ENCODE assay signal across 25 cellular contexts in genomic region chr10:6055929-6056328, GRCh38. TPM values are rescaled to one million over a fixed set of nuclear protein-coding genes. Genes with fewer than 3 reads are reported as not detected.
DNase-seq lines count a peak whose midpoint lies in the region; ATAC-seq and TF ChIP-seq lines count a peak whose summit lies in the region.
"Had no signal": no experiment of that assay in that cellular context is flagged by ENCODE, and none has a peak within 500 bp of the region (broad histone marks: within the 10 kb centered on the region; RNA-seq: fewer than 3 reads in every experiment).

No MANE protein-coding gene starts in this region.

- intact Hi-C loops in CD4-positive, alpha-beta memory T cell (cut with micrococcal nuclease): no loop called here

- H3K4me1 ChIP-seq in CD4-positive, alpha-beta memory T cell (ENCODE audit: insufficient read depth, low read length): peaks cover 85% of the 10 kb centered on the region
- H3K4me1 ChIP-seq in hepatocyte (ENCODE audit: insufficient read depth): no peaks in the 10 kb centered on the region
- H3K4me1 ChIP-seq: vagina had no signal

- no peak overlapping the region for H2AFZ ChIP-seq in hepatocyte

- H3K27ac ChIP-seq in CD4-positive, alpha-beta memory T cell (ENCODE audit: low read depth, low read length): no peak overlapping the region
- no peak overlapping the region for H3K27ac ChIP-seq in hepatocyte
- H3K27ac ChIP-seq: suprapubic skin, vagina, WERI-Rb-1 had no signal

- no peaks in the 10 kb centered on the region for H3K9me3 Mint-ChIP-seq in activated CD4-positive, alpha-beta T cell treated with anti-CD3 and anti-CD28 coated beads, Interleukin-2, amount 10 ng/mL, durations not matched to agents 7 days and 5 days
- no peaks in the 10 kb centered on the region for H3K9me3 Mint-ChIP-seq in CD4-positive, alpha-beta memory T cell
- H3K9me3 Mint-ChIP-seq in activated T-cell treated with anti-CD3 and anti-CD28 coated beads, Interleukin-2, amount 50 U/mL, for 72 hours: no peaks in the 10 kb centered on the region
- H3K9me3 Mint-ChIP-seq in osteocyte (ENCODE audit: unreplicated experiment): no peaks in the 10 kb centered on the region
- H3K9me3 Mint-ChIP-seq: CD14-positive monocyte, HFFc6 had no signal

- H4K20me1 ChIP-seq in hepatocyte (ENCODE audit: insufficient read depth, poor library complexity, severe bottlenecking): no peaks in the 10 kb centered on the region

- H3K36me3 ChIP-seq in CD4-positive, alpha-beta memory T cell (ENCODE audit: insufficient read depth, low read length): no peaks in the 10 kb centered on the region
- no peaks in the 10 kb centered on the region for H3K36me3 ChIP-seq in hepatocyte (replicated peaks; ENCODE audit: insufficient read depth, low read depth)
- H3K36me3 ChIP-seq: heart right ventricle, suprapubic skin, vagina, WERI-Rb-1 had no signal

- WGBS in hepatocyte (ENCODE audit: low lambda C conversion rate, missing lambda C conversion rate): 87% methylated on average over 4 of the region's 4 CpGs

- H3K4me2 ChIP-seq in hepatocyte: no peak overlapping the region

- peaks cover 70% of the 10 kb centered on the region for H3K36me3 Mint-ChIP-seq in activated CD4-positive, alpha-beta T cell treated with anti-CD3 and anti-CD28 coated beads, Interleukin-2, amount 10 ng/mL, durations not matched to agents 7 days and 5 days (ENCODE audit: low read depth)
- peaks cover 8 to 35% of the 10 kb centered on the region in 2 donors for H3K36me3 Mint-ChIP-seq in CD4-positive, alpha-beta memory T cell
- H3K36me3 Mint-ChIP-seq in activated T-cell treated with anti-CD3 and anti-CD28 coated beads, Interleukin-2, amount 50 U/mL, for 72 hours (ENCODE audit: insufficient read depth in 2 of 2): peaks cover 59 to 83% of the 10 kb centered on the region in 2 donors
- no peaks in the 10 kb centered on the region for H3K36me3 Mint-ChIP-seq in osteocyte (ENCODE audit: unreplicated experiment)
- H3K36me3 Mint-ChIP-seq: CD14-positive monocyte had no signal

- no peaks in the 10 kb centered on the region for H3K27me3 Mint-ChIP-seq in activated CD4-positive, alpha-beta T cell treated with anti-CD3 and anti-CD28 coated beads, Interleukin-2, amount 10 ng/mL, durations not matched to agents 7 days and 5 days
- no peaks in the 10 kb centered on the region for H3K27me3 Mint-ChIP-seq in CD4-positive, alpha-beta memory T cell
- H3K27me3 Mint-ChIP-seq in activated T-cell treated with anti-CD3 and anti-CD28 coated beads, Interleukin-2, amount 50 U/mL, for 72 hours (ENCODE audit: low read depth): no peaks in the 10 kb centered on the region
- peaks cover 55% of the 10 kb centered on the region for H3K27me3 Mint-ChIP-seq in osteocyte (ENCODE audit: unreplicated experiment)

- DNase-seq in activated CD4-positive, alpha-beta T cell treated with anti-CD3 and anti-CD28 coated beads, Interleukin-2, amount 10 ng/mL, durations not matched to agents 7 days and 5 days: no peak
- no peak for DNase-seq in activated CD4-positive, alpha-beta T cell treated with anti-CD3 and anti-CD28 coated beads, Interleukin-2, amount 50 U/mL, for 4 hours
- DNase-seq in CD4-positive, alpha-beta memory T cell: no peak
- DNase-seq in activated T-cell treated with anti-CD3 and anti-CD28 coated beads, Interleukin-2, amount 50 U/mL, for 72 hours: peak in 1 of 2 donors; percentile 8
- peak; percentile 15 for DNase-seq in osteocyte (ENCODE audit: extremely low spot score, unreplicated experiment)
- no peak for DNase-seq in hepatocyte (ENCODE audit: low spot score)
- no peak for DNase-seq in NK-92 treated with Interleukin-12 subunit alpha and Interleukin-12 subunit beta, amount 100 ng/mL, for 24 hours (lab: John Stamatoyannopoulos, UW)
- no peak for DNase-seq in GM19240 (ENCODE audit: insufficient read length, low spot score)
- DNase-seq: anterior cingulate cortex, heart right ventricle, HFFc6, Kasumi-1, left ventricle myocardium superior, NCI-H187 treated with DMSO at 0.1 percent for 48 hours, NCI-H748 treated with DMSO at 0.1 percent for 48 hours, PC-3, SIG-M5, WERI-Rb-1 had no signal

- TF ChIP-seq CTCF in osteocyte (IDR thresholded peaks at IDR 0.05) (no peak), hepatocyte (IDR thresholded peaks at IDR 0.05; ENCODE audit: poor library complexity) (no peak)

- POLR2A ChIA-PET in activated CD4-positive, alpha-beta T cell treated with anti-CD3 and anti-CD28 coated beads, Interleukin-2, amount 10 ng/mL, durations not matched to agents 7 days and 5 days (lab: Charles Lee): no interaction called here
- POLR2A ChIA-PET in CD4-positive, alpha-beta memory T cell (lab: Charles Lee; ENCODE audit: partially characterized antibody): interaction anchor here (1.0 to 2.4 kb wide), 3 partner anchors 12 to 42 kb away, joined by 4 to 7 read pairs (median 4); no protein-coding TSS in a partner anchor

- H3K4me3 ChIP-seq in CD4-positive, alpha-beta memory T cell (ENCODE audit: low read length in 2 of 2): no peak overlapping the region
- no peak overlapping the region for H3K4me3 ChIP-seq in hepatocyte
- H3K4me3 ChIP-seq: heart right ventricle, suprapubic skin, vagina had no signal

- H3K27ac Mint-ChIP-seq in activated CD4-positive, alpha-beta T cell treated with anti-CD3 and anti-CD28 coated beads, Interleukin-2, amount 10 ng/mL, durations not matched to agents 7 days and 5 days: no peak overlapping the region
- peak overlapping the region in 5 of 7 donors; percentile 28 to 81 (median 57) for H3K27ac Mint-ChIP-seq in CD4-positive, alpha-beta memory T cell
- H3K27ac Mint-ChIP-seq in activated T-cell treated with anti-CD3 and anti-CD28 coated beads, Interleukin-2, amount 50 U/mL, for 72 hours: peak overlapping the region; percentile 100
- no peak overlapping the region for H3K27ac Mint-ChIP-seq in osteocyte (ENCODE audit: unreplicated experiment)
- H3K27ac Mint-ChIP-seq: CD14-positive monocyte, HFFc6 had no signal

- H3K4me3 Mint-ChIP-seq in activated CD4-positive, alpha-beta T cell treated with anti-CD3 and anti-CD28 coated beads, Interleukin-2, amount 10 ng/mL, durations not matched to agents 7 days and 5 days: peak overlapping the region; percentile 52
- peak overlapping the region in 2 of 8 donors; percentile 2 to 51 for H3K4me3 Mint-ChIP-seq in CD4-positive, alpha-beta memory T cell
- H3K4me3 Mint-ChIP-seq in activated T-cell treated with anti-CD3 and anti-CD28 coated beads, Interleukin-2, amount 50 U/mL, for 72 hours: peak overlapping the region; percentile 97
- no peak overlapping the region for H3K4me3 Mint-ChIP-seq in osteocyte (ENCODE audit: unreplicated experiment)
- H3K4me3 Mint-ChIP-seq: CD14-positive monocyte, HFFc6 had no signal

- no peaks in the 10 kb centered on the region for H3K27me3 ChIP-seq in CD4-positive, alpha-beta memory T cell (ENCODE audit: insufficient read depth, low read length)
- H3K27me3 ChIP-seq in hepatocyte: peaks cover 18% of the 10 kb centered on the region
- H3K27me3 ChIP-seq: heart right ventricle, suprapubic skin, vagina had no signal

- H3K4me1 Mint-ChIP-seq in activated CD4-positive, alpha-beta T cell treated with anti-CD3 and anti-CD28 coated beads, Interleukin-2, amount 10 ng/mL, durations not matched to agents 7 days and 5 days: peaks cover 83% of the 10 kb centered on the region
- H3K4me1 Mint-ChIP-seq in CD4-positive, alpha-beta memory T cell: peaks cover 62 to 93% (median 82%) of the 10 kb centered on the region in 4 donors
- H3K4me1 Mint-ChIP-seq in activated T-cell treated with anti-CD3 and anti-CD28 coated beads, Interleukin-2, amount 50 U/mL, for 72 hours (ENCODE audit: low read depth): peaks cover 72% of the 10 kb centered on the region
- no peaks in the 10 kb centered on the region for H3K4me1 Mint-ChIP-seq in osteocyte (ENCODE audit: unreplicated experiment)

- no peaks in the 10 kb centered on the region for H3K9me3 ChIP-seq in CD4-positive, alpha-beta memory T cell (ENCODE audit: control insufficient read depth in 1 of 2, low read length in 2 of 2)
- H3K9me3 ChIP-seq in hepatocyte (ENCODE audit: low read depth): no peaks in the 10 kb centered on the region
- H3K9me3 ChIP-seq: heart right ventricle, suprapubic skin, vagina had no signal

- CTCF ChIA-PET in activated CD4-positive, alpha-beta T cell treated with anti-CD3 and anti-CD28 coated beads, Interleukin-2, amount 10 ng/mL, durations not matched to agents 7 days and 5 days (lab: Charles Lee): interaction anchor here (1.0 to 3.7 kb wide), 2 partner anchors 28 to 30 kb away, joined by 3 to 16 read pairs; no protein-coding TSS in a partner anchor
- CTCF ChIA-PET in CD4-positive, alpha-beta memory T cell (lab: Charles Lee; ENCODE audit: partially characterized antibody): interaction anchor here (1.5 to 3.5 kb wide), 3 partner anchors 18 to 42 kb away, joined by 4 to 21 read pairs (median 5); no protein-coding TSS in a partner anchor

- no peaks in the 10 kb centered on the region for H3K9me2 ChIP-seq in hepatocyte (replicated peaks; ENCODE audit: insufficient read depth)

- ATAC-seq in activated T-cell treated with anti-CD3 and anti-CD28 coated beads, Interleukin-2, amount 50 U/mL, for 72 hours (replicated peaks in 1 of 2): no peak
- ATAC-seq: heart right ventricle, left ventricle myocardium superior, PC-3 had no signal

- no peaks in the 10 kb centered on the region for H3K79me2 ChIP-seq in hepatocyte

RNA-seq across cellular contexts. Expression of gene IL2RA, which starts 6.2 kb away (rescaled TPM):
- 100 to 1,000 TPM; 124 to 142 TPM for total RNA-seq in activated CD4-positive, alpha-beta T cell treated with anti-CD3 and anti-CD28 coated beads, Interleukin-2, amount 10 ng/mL, durations not matched to agents 7 days and 5 days
- 10 to 100 TPM; 15.1 to 17.1 TPM for total RNA-seq in CD4-positive, alpha-beta memory T cell
- 10 to 100 TPM; 23.7 to 29.9 TPM for polyA plus RNA-seq in CD4-positive, alpha-beta memory T cell
- total RNA-seq in activated T-cell treated with anti-CD3 and anti-CD28 coated beads, Interleukin-2, amount 50 U/mL, for 72 hours: 1,000 to 10,000 TPM in 1 of 2 donors, 100 to 1,000 TPM in 1; 848 to 1,110 TPM
- total RNA-seq in osteocyte (not detected in 2 replicates), hepatocyte (not detected in 2 replicates)
- not detected in 2 replicates for polyA plus RNA-seq in hepatocyte
- total RNA-seq: A673, dermis microvascular lymphatic vessel endothelial cell, G401, HFFc6, PC-3, pulmonary artery endothelial cell, vagina had no signal

RNA-seq across cellular contexts. Expression of gene RBM17, which starts 32.9 kb away (rescaled TPM):
- 100 to 1,000 TPM; 164 to 177 TPM for total RNA-seq in activated CD4-positive, alpha-beta T cell treated with anti-CD3 and anti-CD28 coated beads, Interleukin-2, amount 10 ng/mL, durations not matched to agents 7 days and 5 days
- total RNA-seq in CD4-positive, alpha-beta memory T cell: 100 to 1,000 TPM; 117 to 125 TPM
- polyA plus RNA-seq in CD4-positive, alpha-beta memory T cell: 100 to 1,000 TPM in 1 of 2 donors, 10 to 100 TPM in 1; 46.3 to 104 TPM
- 100 to 1,000 TPM; 156 to 200 TPM for total RNA-seq in activated T-cell treated with anti-CD3 and anti-CD28 coated beads, Interleukin-2, amount 50 U/mL, for 72 hours
- 73.4 and 80.1 TPM in 2 replicates for total RNA-seq in osteocyte
- total RNA-seq in hepatocyte: 35.6 and 46.7 TPM in 2 replicates
- 112 and 126 TPM in 2 replicates for polyA plus RNA-seq in hepatocyte

Comparison
In these comparisons a context has a peak if more than half of its experiments do, and no peak if none do; other contexts are left out.
1. H3K27ac Mint-ChIP-seq: peak in CD4-positive, alpha-beta memory T cell (5 of 7) and activated T-cell treated with anti-CD3 and anti-CD28 coated beads, Interleukin-2, amount 50 U/mL, for 72 hours (single experiment); none in activated CD4-positive, alpha-beta T cell treated with anti-CD3 and anti-CD28 coated beads, Interleukin-2, amount 10 ng/mL, durations not matched to agents 7 days and 5 days (single experiment) and osteocyte (single experiment).
2. RNA of gene IL2RA, which starts 6.2 kb away (total RNA-seq): 848 to 1,110 TPM in activated T-cell treated with anti-CD3 and anti-CD28 coated beads, Interleukin-2, amount 50 U/mL, for 72 hours, 124 to 142 TPM in activated CD4-positive, alpha-beta T cell treated with anti-CD3 and anti-CD28 coated beads, Interleukin-2, amount 10 ng/mL, durations not matched to agents 7 days and 5 days and 15.1 to 17.1 TPM in CD4-positive, alpha-beta memory T cell; not detected in osteocyte and not detected in hepatocyte; every median in the first group is over 10 times any median in the second.